In genomic region chr7:131497454-131497853, GRCh38 we compare ENCODE assay signal across 21 cellular contexts. TPM values are rescaled to one million over a fixed set of nuclear protein-coding genes. Genes with fewer than 3 reads are reported as not detected.
DNase-seq lines count a peak whose midpoint lies in the region; ATAC-seq and TF ChIP-seq lines count a peak whose summit lies in the region.
"Had no signal": no experiment of that assay in that cellular context is flagged by ENCODE, and none has a peak within 500 bp of the region (broad histone marks: within the 10 kb centered on the region; RNA-seq: fewer than 3 reads in every experiment).

No MANE protein-coding gene starts in this region.

- H3K4me1 ChIP-seq in mesodermal cell (ENCODE audit: control insufficient read depth, insufficient read depth, low read length, poor library complexity, severe bottlenecking): peaks cover 2% of the 10 kb centered on the region
- H3K4me1 ChIP-seq in uterus: no peaks in the 10 kb centered on the region

- intact Hi-C loops in Right ventricle myocardium superior (cut with DNase I): no loop called here
- intact Hi-C loops in cardiac septum (cut with DNase I): no loop called here
- intact Hi-C loops in uterus (cut with DNase I; ENCODE audit: low total_unique reads): no loop called here

- TF ChIP-seq POLR2A in uterus (IDR thresholded peaks at IDR 0.05): no peak

- 80 to 87% methylated on average over 1 to 3 of the region's 7 CpGs for WGBS in mesodermal cell (ENCODE audit: insufficient coverage in 2 of 2), 2 experiments

- in situ Hi-C loops in G401 (cut with HindIII; ENCODE audit: low sequenced_read_pairs): no loop called here

- DNase-seq in Right ventricle myocardium superior: no peak
- DNase-seq in cardiac septum (ENCODE audit: low spot score): no peak
- DNase-seq in fibroblast of pulmonary artery (ENCODE audit: low read depth): peak; percentile 27
- peak; percentile 39 to 48 for DNase-seq in uterus
- DNase-seq in G401 (ENCODE audit: low spot score): no peak
- no peak for DNase-seq in NCI-H2107 treated with DMSO at 0.1 percent for 48 hours (lab: John Stamatoyannopoulos, UW; ENCODE audit: unreplicated experiment)
- DNase-seq: COR-L47, DMS153, EL, GOT3, HFFc6, NCI-H1105, NCI-H187, NCI-H446 treated with DMSO at 0.1 percent for 48 hours, NCI-H748 treated with DMSO at 0.1 percent for 48 hours had no signal

- H3K36me3 ChIP-seq in mesodermal cell (ENCODE audit: control insufficient read depth, insufficient read depth, low read length) (peaks cover 53% of the 10 kb centered on the region), uterus (no peaks in the 10 kb centered on the region)

- H3K27ac ChIP-seq in mesodermal cell (ENCODE audit: low read depth, low read length, severe bottlenecking): peak overlapping the region; percentile 26
- H3K27ac ChIP-seq in uterus: peak overlapping the region; percentile 12 to 28
- H3K27ac ChIP-seq: A549, C4-2B, HL-60, KMS-11 had no signal

- no peaks in the 10 kb centered on the region for H3K27me3 ChIP-seq in uterus

- TF ChIP-seq CTCF in fibroblast of pulmonary artery (IDR thresholded peaks at IDR 0.05; ENCODE audit: low read length, missing control alignments) (no peak), uterus (IDR thresholded peaks at IDR 0.05) (no peak)

- H3K9me3 ChIP-seq in mesodermal cell (ENCODE audit: control insufficient read depth, low read length) (no peaks in the 10 kb centered on the region), uterus (no peaks in the 10 kb centered on the region)
- H3K9me3 ChIP-seq: A549 had no signal

- ATAC-seq in Right ventricle myocardium superior (ENCODE audit: poor library complexity) (peak; percentile 57), GM19023 (IDR thresholded peaks at IDR 0.05; ENCODE audit: unreplicated experiment) (no peak)
- ATAC-seq: A549 had no signal

- H3K4me3 ChIP-seq in fibroblast of pulmonary artery (replicated peaks; ENCODE audit: low read depth, low read length): no peak overlapping the region
- no peak overlapping the region for H3K4me3 ChIP-seq in mesodermal cell (ENCODE audit: extremely low read depth, insufficient read depth, low read length, poor library complexity, severe bottlenecking)
- no peak overlapping the region for H3K4me3 ChIP-seq in uterus
- H3K4me3 ChIP-seq: A549 had no signal

RNA-seq across cellular contexts. Expression of gene PODXL, which starts 59.0 kb away (rescaled TPM):
- total RNA-seq in Right ventricle myocardium superior (57.1 TPM), cardiac septum (76.2 TPM), uterus (100 to 1,000 TPM in 1 of 4 donors, 10 to 100 TPM in 3; 33.6 to 135 (median 36.1) TPM)
- polyA plus RNA-seq in mesodermal cell (2013, experiment 1 of 2): 209 TPM
- 222 TPM for polyA plus RNA-seq in mesodermal cell (2013, experiment 2 of 2)
- 0.62 and 0.92 TPM in 2 replicates for total RNA-seq in G401 (2014; rRNA removed; shearing (Covaris generic))

Comparison
In these comparisons a context has a peak if more than half of its experiments do, and no peak if none do; other contexts are left out.
1. DNase-seq: peak in fibroblast of pulmonary artery (single experiment) and uterus (2 of 2); none in Right ventricle myocardium superior (single experiment), cardiac septum (single experiment), G401 (single experiment) and NCI-H2107 treated with DMSO at 0.1 percent for 48 hours (single experiment).
2. RNA of gene PODXL, which starts 59.0 kb away (total RNA-seq): 76.2 TPM in cardiac septum (single experiment), 57.1 TPM in Right ventricle myocardium superior (single experiment) and 33.6 to 135 TPM in uterus; 0.62 to 0.92 TPM in G401; every median in the first group is over 10 times any median in the second.